In genomic region chr16:80147021-80147680, GRCh38 we compare ENCODE assay signal across 25 cellular contexts.
DNase-seq lines count a peak whose midpoint lies in the region; ATAC-seq and TF ChIP-seq lines count a peak whose summit lies in the region.
"Had no signal": no experiment of that assay in that cellular context is flagged by ENCODE, and none has a peak within 500 bp of the region (broad histone marks: within the 10 kb centered on the region; RNA-seq: fewer than 3 reads in every experiment).

No MANE protein-coding gene starts in this region.

- H3K4me3 ChIP-seq in foreskin fibroblast (ENCODE audit: low read depth in 1 of 2, low read length in 2 of 2) (peak overlapping the region in 1 of 2 donors; percentile 3), osteoblast (ENCODE audit: insufficient read depth, low read length) (peak overlapping the region; percentile 29)
- H3K4me3 ChIP-seq: adrenal gland, cardiac muscle cell, pancreas, testis had no signal

- no peak for ATAC-seq in HG02840 (IDR thresholded peaks at IDR 0.05; ENCODE audit: low FRiP score, unreplicated experiment)
- ATAC-seq: foreskin keratinocyte; HCT116; naive thymus-derived CD4-positive, alpha-beta T cell; pancreas; sciatic nerve; SK-N-SH treated with all-trans-retinoic acid at 6 μM for 48 hours; stimulated activated effector memory CD8-positive, alpha-beta T cell treated with anti-CD3 and anti-CD28 coated beads, Interleukin-12 subunit alpha, Interleukin-12 subunit beta, amount 100 ng/mL, for 72 hours had no signal

- peaks cover 43% of the 10 kb centered on the region for H3K4me1 ChIP-seq in osteoblast (ENCODE audit: insufficient read depth, low read length)
- H3K4me1 ChIP-seq: adrenal gland, foreskin keratinocyte, pancreas had no signal

- no peaks in the 10 kb centered on the region for H4K20me1 ChIP-seq in osteoblast (ENCODE audit: insufficient read depth, low read length)

- no peaks in the 10 kb centered on the region for H3K36me3 ChIP-seq in osteoblast (ENCODE audit: insufficient read depth, low read length)
- H3K36me3 ChIP-seq: adrenal gland, cardiac muscle cell, pancreas had no signal

- H3K27me3 ChIP-seq in osteoblast (ENCODE audit: insufficient read depth, low read length): no peaks in the 10 kb centered on the region
- H3K27me3 ChIP-seq: adrenal gland, foreskin keratinocyte, testis had no signal

- H2AFZ ChIP-seq in osteoblast (ENCODE audit: low read length): peak overlapping the region; percentile 13

- no peaks in the 10 kb centered on the region for H3K79me2 ChIP-seq in osteoblast (ENCODE audit: insufficient read depth, low read length)

- H3K4me2 ChIP-seq in osteoblast (ENCODE audit: insufficient read depth, low read length): peak overlapping the region; percentile 72

- no peaks in the 10 kb centered on the region for H3K9me3 ChIP-seq in osteoblast (ENCODE audit: low read depth, low read length)
- H3K9me3 ChIP-seq: adrenal gland, pancreas, testis had no signal

- peak overlapping the region; percentile 7 for H3K27ac ChIP-seq in osteoblast (ENCODE audit: low read depth, low read length)
- H3K27ac ChIP-seq: adrenal gland, cardiac muscle cell, foreskin keratinocyte, HL-60, pancreas, testis had no signal

- TF ChIP-seq CTCF in foreskin fibroblast (IDR thresholded peaks at IDR 0.05; ENCODE audit: low read depth, low read length): peak; percentile 4
- TF ChIP-seq CTCF in osteoblast (IDR thresholded peaks at IDR 0.05; ENCODE audit: extremely low read depth, low read depth, low read length): no peak

- DNase-seq in EL: peak; percentile 72
- peak; percentile 59 to 84 for DNase-seq in NCI-H524 (lab: John Stamatoyannopoulos, UW)
- DNase-seq in foreskin fibroblast: peak in 1 of 2 donors; percentile 76
- DNase-seq in osteoblast (ENCODE audit: insufficient read length, low spot score, missing footprints): no peak
- DNase-seq in NCI-H1930 (lab: John Stamatoyannopoulos, UW): no peak
- DNase-seq in NCI-H69 (lab: John Stamatoyannopoulos, UW): no peak
- DNase-seq: activated B cell treated with CpG ODN at 0.5 μM for 24 hours; activated CD4-positive, alpha-beta T cell treated with anti-CD3 and anti-CD28 coated beads, Interleukin-2, amount 50 U/mL, for 48 hours; activated effector memory CD4-positive, alpha-beta T cell treated with anti-CD3 and anti-CD28 coated beads, Interleukin-2, amount 50 U/mL, for 16 hours; adrenal gland; CD8-positive, alpha-beta memory T cell; foreskin keratinocyte; kidney; naive thymus-derived CD4-positive, alpha-beta T cell; NCI-H1417 treated with DMSO at 0.1 percent for 48 hours; NK-92 treated with Interleukin-12 subunit alpha and Interleukin-12 subunit beta, amount 100 ng/mL, for 24 hours; pancreas had no signal

Comparison
In these comparisons a context has a peak if more than half of its experiments do, and no peak if none do; other contexts are left out.
1. DNase-seq: peak in EL (single experiment) and NCI-H524 (2 of 2); none in osteoblast (single experiment), NCI-H1930 (0 of 2) and NCI-H69 (single experiment).